ENCODE assay signal across 1 cellular context in genomic region chr6:109595998-109596397, GRCh38.
TF ChIP-seq lines count a peak whose summit lies in the region.

No MANE protein-coding gene starts in this region.

TF ChIP-seq in H1, 55 proteins besides CTCF, POLR2A, EP300 and RAD21 (continued from another document):
- TF ChIP-seq CHD7 (IDR thresholded peaks at IDR 0.05; ENCODE audit: insufficient replicate concordance, low read length) (no peak), KDM4A (IDR thresholded peaks at IDR 0.05; ENCODE audit: low read depth, low read length, severe bottlenecking) (no peak), CHD1 (IDR thresholded peaks at IDR 0.05; ENCODE audit: low read depth, low read length) (no peak), PHF8 (conservative IDR thresholded peaks at IDR 0.05; ENCODE audit: low read depth, low read length) (no peak), POU5F1 (IDR thresholded peaks at IDR 0.05; ENCODE audit: low read depth, low read length) (no peak), CHD2 (IDR thresholded peaks at IDR 0.05; ENCODE audit: low read length) (no peak)
